2 cellular contexts compared by ENCODE assay signal in genomic region chr2:75562513-75562864, GRCh38.
TF ChIP-seq lines count a peak whose summit lies in the region.

No MANE protein-coding gene starts in this region.

TF ChIP-seq in SK-N-SH, 30 proteins besides CTCF, POLR2A, EP300 and RAD21 (continued from another document):
- no peak for TF ChIP-seq REST (IDR thresholded peaks at IDR 0.05; ENCODE audit: low read depth, low read length)
- no peak for TF ChIP-seq ELF1 (IDR thresholded peaks at IDR 0.05)
- TF ChIP-seq GABPA (IDR thresholded peaks at IDR 0.05; ENCODE audit: low read depth) = no peak
- TF ChIP-seq, protein P1, sequence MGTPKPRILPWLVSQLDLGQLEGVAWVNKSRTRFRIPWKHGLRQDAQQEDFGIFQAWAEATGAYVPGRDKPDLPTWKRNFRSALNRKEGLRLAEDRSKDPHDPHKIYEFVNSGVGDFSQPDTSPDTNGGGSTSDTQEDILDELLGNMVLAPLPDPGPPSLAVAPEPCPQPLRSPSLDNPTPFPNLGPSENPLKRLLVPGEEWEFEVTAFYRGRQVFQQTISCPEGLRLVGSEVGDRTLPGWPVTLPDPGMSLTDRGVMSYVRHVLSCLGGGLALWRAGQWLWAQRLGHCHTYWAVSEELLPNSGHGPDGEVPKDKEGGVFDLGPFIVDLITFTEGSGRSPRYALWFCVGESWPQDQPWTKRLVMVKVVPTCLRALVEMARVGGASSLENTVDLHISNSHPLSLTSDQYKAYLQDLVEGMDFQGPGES (IDR thresholded peaks at IDR 0.05; ENCODE audit: low read depth, low read length) = no peak
- no peak for TF ChIP-seq RFX5 (IDR thresholded peaks at IDR 0.05; ENCODE audit: low read length)
- TF ChIP-seq FOSL2 (IDR thresholded peaks at IDR 0.05; ENCODE audit: borderline replicate concordance, low read depth) = no peak
- TF ChIP-seq EZH2phosphoT487 (IDR thresholded peaks at IDR 0.05; ENCODE audit: borderline replicate concordance, low read depth) = no peak
- TF ChIP-seq PBX3 (IDR thresholded peaks at IDR 0.05) = no peak
- TF ChIP-seq RCOR1 (IDR thresholded peaks at IDR 0.05; ENCODE audit: low read length) = no peak
- TF ChIP-seq NRF1 (IDR thresholded peaks at IDR 0.05; ENCODE audit: low read depth, low read length) = no peak
- TF ChIP-seq USF1 (IDR thresholded peaks at IDR 0.05; ENCODE audit: borderline replicate concordance, low read depth) = no peak

TF ChIP-seq in SK-N-SH treated with all-trans-retinoic acid at 6 μM for 48 hours, 23 proteins besides CTCF, POLR2A, EP300 and RAD21 (continued from another document):
- no peak for TF ChIP-seq PATZ1 (CRISPR knock-in tag; IDR thresholded peaks at IDR 0.05; ENCODE audit: borderline replicate concordance)
- TF ChIP-seq GLIS3 (CRISPR knock-in tag; IDR thresholded peaks at IDR 0.05) = no peak
- TF ChIP-seq SNAI2 (CRISPR knock-in tag; IDR thresholded peaks at IDR 0.05) = no peak
- no peak for TF ChIP-seq RARB (CRISPR knock-in tag; IDR thresholded peaks at IDR 0.05)
- no peak for TF ChIP-seq ZNF8 (CRISPR knock-in tag; IDR thresholded peaks at IDR 0.05)
TF ChIP-seq in SK-N-SH treated with all-trans-retinoic acid at 6 μM for 48 hours: peak in this region for 0.
